9 cellular contexts compared by ENCODE assay signal in the genomic region with DNA sequence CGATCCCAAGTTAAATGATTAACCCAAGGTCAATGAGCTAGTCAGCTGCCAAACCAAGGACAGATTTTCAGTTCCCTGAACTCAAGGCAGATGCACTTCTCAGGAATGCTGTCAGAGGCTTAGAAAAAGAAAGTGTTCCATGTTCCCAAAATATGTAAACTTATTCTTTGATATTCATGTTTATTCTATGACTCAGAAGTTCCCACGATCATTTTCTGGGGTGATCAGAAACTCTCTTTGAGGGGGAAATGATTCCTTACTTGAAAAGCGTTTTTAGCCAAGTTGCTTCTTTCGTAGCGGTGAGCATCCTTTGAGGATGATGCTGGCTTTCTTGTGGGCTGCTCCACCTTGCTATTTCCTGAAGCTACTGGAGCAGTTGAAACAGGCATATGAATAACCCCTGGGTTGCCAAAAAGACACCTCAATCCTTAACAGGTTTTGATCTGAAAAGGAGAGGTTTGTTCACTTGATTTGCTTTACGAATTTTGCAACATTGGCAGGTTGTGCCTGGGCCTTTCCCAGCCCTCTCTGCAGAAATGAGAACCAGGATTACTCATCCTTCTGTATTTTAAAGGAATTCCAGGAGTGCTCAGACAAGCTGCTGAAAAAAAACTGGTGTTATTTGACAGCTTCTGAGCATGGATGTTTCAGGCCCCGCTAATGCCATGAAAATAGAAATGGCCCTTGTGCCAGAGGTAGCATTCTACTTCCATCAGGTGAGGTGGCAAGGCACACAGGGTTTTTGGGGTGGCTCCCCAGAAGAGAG.
DNase-seq lines count a peak whose midpoint lies in the region; ATAC-seq lines count a peak whose summit lies in the region.
"Had no signal": no experiment of that assay in that cellular context is flagged by ENCODE, and none has a peak within 500 bp of the region (broad histone marks: within the 10 kb centered on the region; RNA-seq: fewer than 3 reads in every experiment).

No MANE protein-coding gene starts in this region.

- peaks cover 33% of the 10 kb centered on the region for H3K4me1 Mint-ChIP-seq in stimulated activated memory B cell treated with anti-CD40 and anti-IgM and Interleukin-4, amounts not matched to agents 10 μg/mL and 1 μg/mL and 100 μg/mL, for 72 hours

- H3K27ac Mint-ChIP-seq in stimulated activated memory B cell treated with anti-CD40 and anti-IgM and Interleukin-4, amounts not matched to agents 10 μg/mL and 1 μg/mL and 100 μg/mL, for 72 hours, result peak overlapping the region; percentile 76

- ATAC-seq in stimulated activated memory B cell treated with anti-CD40 and anti-IgM and Interleukin-4, amounts not matched to agents 10 μg/mL and 1 μg/mL and 100 μg/mL, for 72 hours, result no peak
- ATAC-seq in GM19463 (IDR thresholded peaks at IDR 0.05; ENCODE audit: unreplicated experiment), result no peak
- ATAC-seq in HG02678 (IDR thresholded peaks at IDR 0.05; ENCODE audit: unreplicated experiment), result no peak

- H3K4me3 Mint-ChIP-seq in stimulated activated memory B cell treated with anti-CD40 and anti-IgM and Interleukin-4, amounts not matched to agents 10 μg/mL and 1 μg/mL and 100 μg/mL, for 72 hours, result no peak overlapping the region

- peak; percentile 16 for DNase-seq in activated T-cell treated with anti-CD3 and anti-CD28 coated beads for 24 hours (ENCODE audit: low read depth)
- DNase-seq in activated T-cell treated with anti-CD3 and anti-CD28 coated beads, Interleukin-2, amount 50 U/mL, for 1 hour, result no peak
- DNase-seq in amniotic epithelial cell (ENCODE audit: low read depth), result peak; percentile 81
- DNase-seq in hepatic stellate cell (ENCODE audit: low spot score), result peak; percentile 61
- DNase-seq in NCI-H446 treated with DMSO at 0.1 percent for 48 hours (lab: John Stamatoyannopoulos, UW), result no peak
- DNase-seq: occipital lobe had no signal

- no peaks in the 10 kb centered on the region for H3K9me3 Mint-ChIP-seq in stimulated activated memory B cell treated with anti-CD40 and anti-IgM and Interleukin-4, amounts not matched to agents 10 μg/mL and 1 μg/mL and 100 μg/mL, for 72 hours

- H3K36me3 Mint-ChIP-seq in stimulated activated memory B cell treated with anti-CD40 and anti-IgM and Interleukin-4, amounts not matched to agents 10 μg/mL and 1 μg/mL and 100 μg/mL, for 72 hours, result no peaks in the 10 kb centered on the region

- no peaks in the 10 kb centered on the region for H3K27me3 Mint-ChIP-seq in stimulated activated memory B cell treated with anti-CD40 and anti-IgM and Interleukin-4, amounts not matched to agents 10 μg/mL and 1 μg/mL and 100 μg/mL, for 72 hours

Comparison
In these comparisons a context has a peak if more than half of its experiments do, and no peak if none do; other contexts are left out.
1. DNase-seq: peak in activated T-cell treated with anti-CD3 and anti-CD28 coated beads for 24 hours (single experiment), amniotic epithelial cell (single experiment) and hepatic stellate cell (single experiment); none in activated T-cell treated with anti-CD3 and anti-CD28 coated beads, Interleukin-2, amount 50 U/mL, for 1 hour (single experiment) and NCI-H446 treated with DMSO at 0.1 percent for 48 hours (single experiment).